In genomic region chr9:127943746-127944145, GRCh38 we compare ENCODE assay signal across 8 cellular contexts. TPM values are rescaled to one million over a fixed set of nuclear protein-coding genes. Genes with fewer than 3 reads are reported as not detected.
DNase-seq lines count a peak whose midpoint lies in the region; ATAC-seq and TF ChIP-seq lines count a peak whose summit lies in the region.

No MANE protein-coding gene starts in this region.

- POLR2A ChIA-PET in naive thymus-derived CD4-positive, alpha-beta T cell (lab: Charles Lee), result interaction anchor here (0.6 to 61.3 kb wide), 10 partner anchors 10 to 149 kb away, joined by 3 to 1719 read pairs (median 6); partner anchors contain the start of gene EEIG1

- peak overlapping the region; percentile 61 for H3K27ac ChIP-seq in OCI-LY3 (ENCODE audit: low read length)
- H3K27ac ChIP-seq in naive thymus-derived CD4-positive, alpha-beta T cell (ENCODE audit: low read depth, low read length), result peak overlapping the region; percentile 22

- H3K79me2 ChIP-seq in OCI-LY3 (ENCODE audit: low read length), result no peaks in the 10 kb centered on the region

- H3K36me3 Mint-ChIP-seq in naive thymus-derived CD4-positive, alpha-beta T cell, result peaks cover 0 to 51% (median 32%) of the 10 kb centered on the region in 5 donors

- H3K27ac Mint-ChIP-seq in naive thymus-derived CD4-positive, alpha-beta T cell, result peak overlapping the region; percentile 70 to 97 (median 88)

- no peak overlapping the region for H2AFZ ChIP-seq in OCI-LY3 (ENCODE audit: low read depth, low read length)

- no peaks in the 10 kb centered on the region for H3K9me3 ChIP-seq in OCI-LY3 (ENCODE audit: insufficient read depth, low read length)
- no peaks in the 10 kb centered on the region for H3K9me3 ChIP-seq in naive thymus-derived CD4-positive, alpha-beta T cell (ENCODE audit: control insufficient read depth in 2 of 3, low read length in 3 of 3)

- no peaks in the 10 kb centered on the region for H4K20me1 ChIP-seq in OCI-LY3 (ENCODE audit: insufficient read depth, low read length)

- intact Hi-C loops in naive thymus-derived CD4-positive, alpha-beta T cell (cut with micrococcal nuclease), result loop anchor here (1.0 to 5.0 kb wide), 6 partner anchors 27 to 173 kb away; partner anchors contain the start of gene EEIG1 (in 2 of the 2)

- TF ChIP-seq POLR2A in GM18505 (IDR thresholded peaks at IDR 0.05; ENCODE audit: borderline replicate concordance, extremely low read depth, insufficient read depth, insufficient read length), result no peak

- peaks cover 10% of the 10 kb centered on the region for H3K36me3 ChIP-seq in OCI-LY3 (replicated peaks; ENCODE audit: low read depth, low read length)
- peaks cover 18 to 91% (median 38%) of the 10 kb centered on the region in 3 experiments for H3K36me3 ChIP-seq in naive thymus-derived CD4-positive, alpha-beta T cell (ENCODE audit: control insufficient read depth in 2 of 3, insufficient read depth in 3 of 3, low read length in 3 of 3)

- no peaks in the 10 kb centered on the region for H3K27me3 Mint-ChIP-seq in naive thymus-derived CD4-positive, alpha-beta T cell

- peak overlapping the region; percentile 72 for H3K4me2 ChIP-seq in OCI-LY3 (ENCODE audit: low read length)

- peaks cover 0 to 9% (median 0%) of the 10 kb centered on the region in 11 donors for H3K9me3 Mint-ChIP-seq in naive thymus-derived CD4-positive, alpha-beta T cell

- H3K27me3 ChIP-seq in OCI-LY3 (ENCODE audit: low read depth, low read length), result no peaks in the 10 kb centered on the region
- no peaks in the 10 kb centered on the region for H3K27me3 ChIP-seq in naive thymus-derived CD4-positive, alpha-beta T cell (ENCODE audit: control insufficient read depth in 2 of 2, insufficient read depth in 2 of 2, low read length in 2 of 2)

- H3K4me3 ChIP-seq in OCI-LY3 (ENCODE audit: low read length), result peak overlapping the region; percentile 54
- no peak overlapping the region for H3K4me3 ChIP-seq in naive thymus-derived CD4-positive, alpha-beta T cell (ENCODE audit: low read length)

- H3K9ac ChIP-seq in OCI-LY3 (ENCODE audit: low read length), result peak overlapping the region; percentile 45; the same call in 1 of the 2 replicates

- CTCF ChIA-PET in naive thymus-derived CD4-positive, alpha-beta T cell (lab: Charles Lee), result interaction anchor here (0.6 to 7.2 kb wide), 17 partner anchors 10 to 163 kb away, joined by 3 to 110 read pairs (median 4); no protein-coding TSS in a partner anchor

- peaks cover 21 to 58% (median 42%) of the 10 kb centered on the region in 7 donors for H3K4me1 Mint-ChIP-seq in naive thymus-derived CD4-positive, alpha-beta T cell

- DNase-seq in HUDEP-2 (lab: John Stamatoyannopoulos, UW; ENCODE audit: unreplicated experiment in 76 of 76), result peak in 68 of 76 experiments; percentile 15 to 82 (median 63)
- DNase-seq in activated T-cell treated with anti-CD3 and anti-CD28 coated beads, Interleukin-2, amount 50 U/mL, for 1 hour, result peak; percentile 80
- peak; percentile 57 to 79 (median 72) for DNase-seq in naive thymus-derived CD4-positive, alpha-beta T cell
- DNase-seq in stimulated activated naive CD4-positive, alpha-beta T cell treated with Interleukin-2 at 50 U/mL for 16 hours (lab: John Stamatoyannopoulos, UW), result peak; percentile 73

- ATAC-seq in esophagus mucosa, result peak; percentile 73
- ATAC-seq in naive thymus-derived CD4-positive, alpha-beta T cell, result peak; percentile 90
- ATAC-seq in GM18505 (IDR thresholded peaks at IDR 0.05; ENCODE audit: unreplicated experiment), result no peak

- TF ChIP-seq CTCF in GM12873 (IDR thresholded peaks at IDR 0.05; ENCODE audit: insufficient read depth, low read depth, low read length, missing control alignments) (peak; percentile 96), OCI-LY3 (IDR thresholded peaks at IDR 0.05; ENCODE audit: low read depth, low read length) (peak; percentile 91)

- peak overlapping the region in 5 of 10 donors; percentile 7 to 47 (median 25) for H3K4me3 Mint-ChIP-seq in naive thymus-derived CD4-positive, alpha-beta T cell

- H3K4me1 ChIP-seq in OCI-LY3 (ENCODE audit: low read length), result peaks cover 16% of the 10 kb centered on the region
- H3K4me1 ChIP-seq in naive thymus-derived CD4-positive, alpha-beta T cell (ENCODE audit: control insufficient read depth in 2 of 2, insufficient read depth in 2 of 2, low read length in 2 of 2), result peaks cover 4 to 12% of the 10 kb centered on the region in 2 donors

RNA-seq across cellular contexts. Expression of gene DPM2, which starts 6.1 kb away (rescaled TPM):
- 25.7 TPM for total RNA-seq in esophagus mucosa
- total RNA-seq in naive thymus-derived CD4-positive, alpha-beta T cell, result 10 to 100 TPM; 29.1 to 84.4 (median 56.8) TPM
- polyA plus RNA-seq in naive thymus-derived CD4-positive, alpha-beta T cell, result 10 to 100 TPM; 29.3 to 39.5 TPM

RNA-seq across cellular contexts. Expression of gene PIP5KL1, which starts 13.2 kb away (rescaled TPM):
- 4.3 TPM for total RNA-seq in esophagus mucosa
- 1 to 10 TPM; 1.4 to 2.9 (median 2.1) TPM for total RNA-seq in naive thymus-derived CD4-positive, alpha-beta T cell
- under 1 TPM in 1 of 2 donors, not detected in 1; 0.17 TPM for polyA plus RNA-seq in naive thymus-derived CD4-positive, alpha-beta T cell

RNA-seq across cellular contexts. Expression of gene ST6GALNAC4, which starts 26.9 kb away (rescaled TPM):
- total RNA-seq in esophagus mucosa, result 11.4 TPM
- total RNA-seq in naive thymus-derived CD4-positive, alpha-beta T cell, result 10 to 100 TPM; 28.0 to 51.0 (median 36.1) TPM
- polyA plus RNA-seq in naive thymus-derived CD4-positive, alpha-beta T cell, result 10 to 100 TPM; 20.0 to 21.7 TPM

RNA-seq across cellular contexts. Expression of gene EEIG1, which starts 37.0 kb away (rescaled TPM):
- total RNA-seq in esophagus mucosa, result 108 TPM
- total RNA-seq in naive thymus-derived CD4-positive, alpha-beta T cell, result 100 to 1,000 TPM; 252 to 664 (median 347) TPM
- 100 to 1,000 TPM; 124 to 297 TPM for polyA plus RNA-seq in naive thymus-derived CD4-positive, alpha-beta T cell

RNA-seq across cellular contexts. Expression of gene ST6GALNAC6, which starts 44.3 kb away (rescaled TPM):
- 13.0 TPM for total RNA-seq in esophagus mucosa
- total RNA-seq in naive thymus-derived CD4-positive, alpha-beta T cell, result 100 to 1,000 TPM in 3 of 5 experiments, 10 to 100 TPM in 2; 63.0 to 125 (median 107) TPM
- 10 to 100 TPM; 28.3 to 34.5 TPM for polyA plus RNA-seq in naive thymus-derived CD4-positive, alpha-beta T cell
